ENCODE assay signal across 9 cellular contexts in genomic region chr15:100241572-100242479, GRCh38.
DNase-seq lines count a peak whose midpoint lies in the region; ATAC-seq and TF ChIP-seq lines count a peak whose summit lies in the region.
"Had no signal": no experiment of that assay in that cellular context is flagged by ENCODE, and none has a peak within 500 bp of the region (broad histone marks: within the 10 kb centered on the region; RNA-seq: fewer than 3 reads in every experiment).

No MANE protein-coding gene starts in this region.

- peaks cover 5% of the 10 kb centered on the region for H3K9me3 Mint-ChIP-seq in type B pancreatic cell

- no peak for DNase-seq in left cardiac atrium
- no peak for DNase-seq in cardiac septum (ENCODE audit: low spot score)
- peak; percentile 93 for DNase-seq in astrocyte of the hippocampus (ENCODE audit: low read depth, low spot score)
- DNase-seq in islet precursor cell: peak; percentile 67
- no peak for DNase-seq in type B pancreatic cell (ENCODE audit: extremely low spot score, unreplicated experiment)
- DNase-seq in glomerular visceral epithelial cell (ENCODE audit: extremely low spot score): no peak

- ATAC-seq in left cardiac atrium: peak; percentile 41 to 68
- ATAC-seq in HG03097 (IDR thresholded peaks at IDR 0.05; ENCODE audit: low FRiP score, unreplicated experiment): no peak
- ATAC-seq in SK-N-SH treated with all-trans-retinoic acid at 6 μM for 48 hours: no peak

- no peak for TF ChIP-seq CTCF in type B pancreatic cell (conservative IDR thresholded peaks at IDR 0.05)

- peaks cover 10% of the 10 kb centered on the region for H3K36me3 Mint-ChIP-seq in type B pancreatic cell

- peak overlapping the region; percentile 10 for H3K27ac Mint-ChIP-seq in type B pancreatic cell
- H3K27ac Mint-ChIP-seq: nephron had no signal

- intact Hi-C loops in left cardiac atrium (cut with DNase I): no loop called here
- intact Hi-C loops in cardiac septum (cut with DNase I): no loop called here

- H3K27me3 Mint-ChIP-seq in type B pancreatic cell: no peaks in the 10 kb centered on the region

- no peak overlapping the region for H3K4me3 Mint-ChIP-seq in type B pancreatic cell
- H3K4me3 Mint-ChIP-seq: nephron had no signal

- peaks cover 8% of the 10 kb centered on the region for H3K4me1 Mint-ChIP-seq in type B pancreatic cell (ENCODE audit: unreplicated experiment)

TF ChIP-seq in SK-N-SH treated with all-trans-retinoic acid at 6 μM for 48 hours, 23 proteins besides CTCF, POLR2A, EP300 and RAD21:
- TF ChIP-seq TOX (CRISPR knock-in tag; IDR thresholded peaks at IDR 0.05; ENCODE audit: borderline replicate concordance): no peak
- no peak for TF ChIP-seq PATZ1 (CRISPR knock-in tag; IDR thresholded peaks at IDR 0.05; ENCODE audit: borderline replicate concordance)
- TF ChIP-seq ESRRG (CRISPR knock-in tag; IDR thresholded peaks at IDR 0.05): no peak
TF ChIP-seq in SK-N-SH treated with all-trans-retinoic acid at 6 μM for 48 hours: peak in this region for 0.

Comparison
In these comparisons a context has a peak if more than half of its experiments do, and no peak if none do; other contexts are left out.
1. ATAC-seq: peak in left cardiac atrium (2 of 2); none in HG03097 (single experiment) and SK-N-SH treated with all-trans-retinoic acid at 6 μM for 48 hours (single experiment).
2. DNase-seq: peak in astrocyte of the hippocampus (single experiment) and islet precursor cell (single experiment); none in left cardiac atrium (single experiment), cardiac septum (single experiment), type B pancreatic cell (single experiment) and glomerular visceral epithelial cell (single experiment).